In the genomic region with DNA sequence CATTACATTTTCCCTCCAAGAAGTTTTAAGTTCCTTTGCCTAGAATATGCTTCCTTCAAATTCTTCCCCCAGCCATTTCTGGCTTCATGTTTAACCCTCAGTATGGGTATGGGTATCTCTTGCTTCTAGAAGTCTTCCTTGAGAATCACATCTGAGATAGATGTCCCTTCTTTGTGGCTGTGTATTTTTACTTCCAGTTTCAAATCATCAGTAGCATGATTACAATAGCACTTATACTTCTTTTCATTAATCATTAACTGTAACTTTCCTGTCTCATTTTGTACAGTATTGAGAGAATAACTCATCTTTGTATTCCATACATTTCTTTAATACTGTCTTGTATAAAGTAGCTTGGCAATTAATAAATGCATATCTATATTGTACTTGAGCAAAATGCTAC, we compare ENCODE assay signal across 15 cellular contexts.
"Had no signal": no experiment of that assay in that cellular context is flagged by ENCODE, and none has a peak within 500 bp of the region (broad histone marks: within the 10 kb centered on the region; RNA-seq: fewer than 3 reads in every experiment).

No MANE protein-coding gene starts in this region.

- H3K9me3 ChIP-seq: gastrocnemius medialis, heart left ventricle, lower lobe of right lung, prostate gland, tibial artery, uterus had no signal

- H3K4me3 ChIP-seq: gastrocnemius medialis, heart left ventricle, lower lobe of right lung, prostate gland, tibial artery, uterus had no signal

- ATAC-seq: gastrocnemius medialis, heart left ventricle, left cardiac atrium, lower lobe of right lung had no signal

- H3K36me3 ChIP-seq: gastrocnemius medialis, heart left ventricle, lower lobe of right lung, prostate gland, tibial artery, uterus had no signal

- H3K27ac ChIP-seq: gastrocnemius medialis, lower lobe of right lung, prostate gland, uterus had no signal

- H3K27me3 ChIP-seq: gastrocnemius medialis, heart left ventricle, tibial artery, uterus had no signal

- DNase-seq: activated CD4-positive, alpha-beta memory T cell treated with anti-CD3 and anti-CD28 coated beads, Interleukin-2, amount 10 ng/mL, durations not matched to agents 7 days and 5 days; activated naive CD4-positive, alpha-beta T cell treated with anti-CD3 and anti-CD28 coated beads, Interleukin-2, amount 10 ng/mL, durations not matched to agents 7 days and 5 days; activated T-cell treated with anti-CD3 and anti-CD28 coated beads, Interleukin-2, amount 50 U/mL, for 24 hours; endodermal cell; gastrocnemius medialis; heart left ventricle; left cardiac atrium; lower lobe of right lung; occipital lobe; small intestine; stimulated activated CD4-positive, alpha-beta T cell treated with anti-CD3 and anti-CD28 coated beads, Interleukin-4, amount 100 ng/mL, for 24 hours; stimulated activated naive CD4-positive, alpha-beta T cell; tibial artery; uterus had no signal

- H3K4me1 ChIP-seq: gastrocnemius medialis, lower lobe of right lung, prostate gland, uterus had no signal
